8 cellular contexts compared by ENCODE assay signal in genomic region chr16:29613307-29614057, GRCh38. TPM values are rescaled to one million over a fixed set of nuclear protein-coding genes. Genes with fewer than 3 reads are reported as not detected.
DNase-seq lines count a peak whose midpoint lies in the region; ATAC-seq and TF ChIP-seq lines count a peak whose summit lies in the region.
"Not testable (repeated sequence)": the region's sequence is repeated elsewhere in the genome, so short reads cannot be mapped to it uniquely, and the experiment has no call there.

No MANE protein-coding gene starts in this region.

- not testable (repeated sequence) for H3K36me3 ChIP-seq in breast epithelium; iPS-18a (ENCODE audit: control insufficient read depth, low read depth, low read length); uterus

- peaks cover 23% of the 10 kb centered on the region for H3K4me1 Mint-ChIP-seq in activated B cell treated with CpG ODN at 0.5 μM for 24 hours

- peak; percentile 52 for DNase-seq in NCI-H446 treated with DMSO at 0.1 percent for 48 hours (lab: John Stamatoyannopoulos, UW)
- peak; percentile 89 for DNase-seq in activated B cell treated with CpG ODN at 0.5 μM for 24 hours
- DNase-seq in breast epithelium (ENCODE audit: low spot score in 2 of 2): peak; percentile 69 to 72
- peak; percentile 92 for DNase-seq in sciatic nerve (ENCODE audit: low spot score)
- peak; percentile 78 to 85 for DNase-seq in uterus

- peak overlapping the region; percentile 84 for H3K4me3 Mint-ChIP-seq in activated B cell treated with CpG ODN at 0.5 μM for 24 hours

- CTCF ChIA-PET in activated B cell treated with CpG ODN at 0.5 μM for 24 hours (lab: Charles Lee): not testable (repeated sequence)

- H3K36me3 Mint-ChIP-seq in activated B cell treated with CpG ODN at 0.5 μM for 24 hours (ENCODE audit: low read depth): not testable (repeated sequence)

- H3K27ac ChIP-seq in breast epithelium: peak overlapping the region; percentile 40 to 58
- not testable (repeated sequence) for H3K27ac ChIP-seq in iPS-18a (ENCODE audit: low read length)
- peak overlapping the region in 1 of 2 donors; percentile 74 for H3K27ac ChIP-seq in uterus

- intact Hi-C loops in activated B cell treated with CpG ODN at 0.5 μM for 24 hours (cut with micrococcal nuclease): loop anchor here (2.0 kb wide), 1 partner anchor 31 kb away; no protein-coding TSS in a partner anchor
- intact Hi-C loops in breast epithelium (cut with DNase I; ENCODE audit: low total_unique reads); sciatic nerve (cut with DNase I); uterus (cut with DNase I; ENCODE audit: low total_unique reads): not testable (repeated sequence)

- H3K27me3 Mint-ChIP-seq in activated B cell treated with CpG ODN at 0.5 μM for 24 hours: not testable (repeated sequence)

- H3K9ac ChIP-seq in iPS-18a (ENCODE audit: low read length): peak overlapping the region; percentile 66

- TF ChIP-seq CTCF in activated B cell treated with CpG ODN at 0.5 μM for 24 hours (IDR thresholded peaks at IDR 0.05); breast epithelium (IDR thresholded peaks at IDR 0.05); uterus (IDR thresholded peaks at IDR 0.05): not testable (repeated sequence)

- H3K4me1 ChIP-seq in breast epithelium; iPS-18a (ENCODE audit: control insufficient read depth, low read depth, low read length); uterus: not testable (repeated sequence)

- TF ChIP-seq POLR2A in GM15510 (IDR thresholded peaks at IDR 0.05; ENCODE audit: borderline replicate concordance, extremely low read depth, insufficient read length) (peak; percentile 96), uterus (IDR thresholded peaks at IDR 0.05) (peak in 1 of 2 donors; percentile 83)
- TF ChIP-seq POLR2A in breast epithelium (IDR thresholded peaks at IDR 0.05): not testable (repeated sequence)

- peak overlapping the region; percentile 41 to 78 (median 69) for H3K4me3 ChIP-seq in breast epithelium
- peak overlapping the region; percentile 75 for H3K4me3 ChIP-seq in iPS-18a (ENCODE audit: low read length)
- H3K4me3 ChIP-seq in uterus: peak overlapping the region; percentile 48 to 80

- not testable (repeated sequence) for H3K27me3 ChIP-seq in breast epithelium; iPS-18a (ENCODE audit: control insufficient read depth, insufficient read depth, low read length); uterus

- H3K9me3 ChIP-seq in breast epithelium; iPS-18a (ENCODE audit: control insufficient read depth, low read depth, low read length); uterus: not testable (repeated sequence)

- ATAC-seq in HG03175 (IDR thresholded peaks at IDR 0.05; ENCODE audit: unreplicated experiment) (peak; percentile 37), activated B cell treated with CpG ODN at 0.5 μM for 24 hours (ENCODE audit: low read depth) (peak; percentile 65), sciatic nerve (peak; percentile 83)

- not testable (repeated sequence) for H3K9me3 Mint-ChIP-seq in activated B cell treated with CpG ODN at 0.5 μM for 24 hours

- H3K27ac Mint-ChIP-seq in activated B cell treated with CpG ODN at 0.5 μM for 24 hours: peak overlapping the region; percentile 80

- POLR2A ChIA-PET in activated B cell treated with CpG ODN at 0.5 μM for 24 hours (lab: Charles Lee): interaction anchor here (0.7 to 1.4 kb wide), 2 partner anchors 13 to 88 kb away, joined by 3 to 5 read pairs; no protein-coding TSS in a partner anchor

RNA-seq across cellular contexts. Expression of gene SPN, which starts 49.6 kb away (rescaled TPM):
- total RNA-seq in activated B cell treated with CpG ODN at 0.5 μM for 24 hours (2.4 and 2.7 TPM in 2 replicates), breast epithelium (1 to 10 TPM; 1.4 to 5.1 (median 2.3) TPM), sciatic nerve (5.4 TPM), uterus (1 to 10 TPM in 1 of 4 donors, under 1 TPM in 2, not detected in 1; 0.26 to 2.4 (median 0.83) TPM)
